Comparison of ENCODE assay signal across 26 cellular contexts in genomic region chr4:8838911-8839431, GRCh38. TPM values are rescaled to one million over a fixed set of nuclear protein-coding genes. Genes with fewer than 3 reads are reported as not detected.
DNase-seq lines count a peak whose midpoint lies in the region; ATAC-seq and TF ChIP-seq lines count a peak whose summit lies in the region.
"Had no signal": no experiment of that assay in that cellular context is flagged by ENCODE, and none has a peak within 500 bp of the region (broad histone marks: within the 10 kb centered on the region; RNA-seq: fewer than 3 reads in every experiment).

No MANE protein-coding gene starts in this region.

- peak; percentile 48 for DNase-seq in SK-N-SH
- DNase-seq in Peyer's patch: peak in 2 of 3 donors; percentile 30 to 31
- peak; percentile 27 for DNase-seq in left lobe of liver (ENCODE audit: low spot score)
- peak; percentile 47 for DNase-seq in sigmoid colon
- no peak for DNase-seq in smooth muscle cell (lab: John Stamatoyannopoulos, UW; ENCODE audit: unreplicated experiment)
- no peak for DNase-seq in GM20000 (ENCODE audit: low spot score)
- no peak for DNase-seq in NCI-H2227 (lab: John Stamatoyannopoulos, UW; ENCODE audit: unreplicated experiment)
- DNase-seq: CD4-positive, CD25-positive, alpha-beta regulatory T cell; central memory CD4-positive, alpha-beta T cell; natural killer cell; NCI-H1436 treated with DMSO at 0.1 percent for 48 hours; NCI-H2107; NCI-H446; spleen had no signal

- H3K4me1 ChIP-seq in SK-N-SH (ENCODE audit: control insufficient read depth in 1 of 2, insufficient read depth in 2 of 2, low read depth in 1 of 2, low read length in 1 of 2) (peaks cover 0 to 6% of the 10 kb centered on the region in 2 experiments; a peak in 1 of 4 replicates), Peyer's patch (no peaks in the 10 kb centered on the region), sigmoid colon (no peaks in the 10 kb centered on the region), smooth muscle cell (ENCODE audit: low read depth) (peaks cover 5% of the 10 kb centered on the region)
- H3K4me1 ChIP-seq: spleen had no signal

- no peaks in the 10 kb centered on the region for H3F3A ChIP-seq in SK-N-SH (replicated peaks; ENCODE audit: insufficient read depth)
- H3F3A ChIP-seq in smooth muscle cell (ENCODE audit: low read depth): no peaks in the 10 kb centered on the region

- no peaks in the 10 kb centered on the region for H3K27me3 ChIP-seq in SK-N-SH (ENCODE audit: insufficient read depth)
- no peaks in the 10 kb centered on the region for H3K27me3 ChIP-seq in Peyer's patch
- peaks cover 0 to 18% (median 7%) of the 10 kb centered on the region in 3 donors for H3K27me3 ChIP-seq in sigmoid colon
- no peaks in the 10 kb centered on the region for H3K27me3 ChIP-seq in smooth muscle cell (ENCODE audit: low read depth)

- no peaks in the 10 kb centered on the region for H3K9me2 ChIP-seq in SK-N-SH

- WGBS in SK-N-SH (ENCODE audit: low lambda C conversion rate): 48% methylated on average over 10 of the region's 25 CpGs
- 86 to 87% methylated on average over 25 of the region's 25 CpGs for WGBS in sigmoid colon, 2 donors
- 92% methylated on average over 25 of the region's 25 CpGs for WGBS in smooth muscle cell (ENCODE audit: low lambda C conversion rate)

- H3K4me2 ChIP-seq in SK-N-SH (no peak overlapping the region), smooth muscle cell (no peak overlapping the region)

- POLR2A ChIA-PET in SK-N-SH (lab: Yijun Ruan, JAX): no interaction called here

- no peak for TF ChIP-seq POLR2A in Peyer's patch (IDR thresholded peaks at IDR 0.05)
- TF ChIP-seq POLR2A in sigmoid colon (IDR thresholded peaks at IDR 0.05): no peak

- H3K27ac ChIP-seq in SK-N-SH (ENCODE audit: low read depth in 2 of 2, low read length in 1 of 2): no peak overlapping the region
- H3K27ac ChIP-seq in Peyer's patch: no peak overlapping the region
- no peak overlapping the region for H3K27ac ChIP-seq in sigmoid colon
- no peak overlapping the region for H3K27ac ChIP-seq in smooth muscle cell (ENCODE audit: low read depth)
- H3K27ac ChIP-seq: 22Rv1, HL-60, spleen, VCaP had no signal

- TF ChIP-seq EP300 in SK-N-SH (IDR thresholded peaks at IDR 0.05; ENCODE audit: borderline replicate concordance in 1 of 2, low read depth in 1 of 2, low read length in 1 of 2) (no peak), sigmoid colon (IDR thresholded peaks at IDR 0.05) (no peak)

- intact Hi-C loops in sigmoid colon (cut with DNase I): no loop called here

- CTCF ChIA-PET in SK-N-SH (lab: Yijun Ruan, JAX): no interaction called here

- no peak overlapping the region for H3K4me3 ChIP-seq in SK-N-SH (ENCODE audit: low read depth in 2 of 2, low read length in 1 of 2)
- H3K4me3 ChIP-seq in Peyer's patch: no peak overlapping the region
- H3K4me3 ChIP-seq in sigmoid colon: no peak overlapping the region
- H3K4me3 ChIP-seq in smooth muscle cell: no peak overlapping the region
- H3K4me3 ChIP-seq: spleen had no signal

- H3K9me3 ChIP-seq in SK-N-SH (no peaks in the 10 kb centered on the region), Peyer's patch (no peaks in the 10 kb centered on the region), sigmoid colon (peaks cover 0 to 6% (median 0%) of the 10 kb centered on the region in 4 donors), smooth muscle cell (replicated peaks; ENCODE audit: low read depth) (no peaks in the 10 kb centered on the region)

- ATAC-seq in SK-N-SH treated with all-trans-retinoic acid at 6 μM for 48 hours (no peak), left lobe of liver (no peak)
- ATAC-seq: activated T-helper 17 cell treated with anti-CD3 and anti-CD28 coated beads, Interleukin-2, amount 50 U/mL, for 72 hours; natural killer cell had no signal

- H3K9ac ChIP-seq in SK-N-SH (no peak overlapping the region), smooth muscle cell (ENCODE audit: low read depth) (no peak overlapping the region)

- H4K20me1 ChIP-seq in SK-N-SH (ENCODE audit: insufficient read depth) (no peaks in the 10 kb centered on the region), smooth muscle cell (ENCODE audit: low read depth) (no peaks in the 10 kb centered on the region)

- H2AFZ ChIP-seq in SK-N-SH (ENCODE audit: low read depth): no peak overlapping the region
- H2AFZ ChIP-seq in smooth muscle cell (ENCODE audit: low read depth): no peak overlapping the region

- TF ChIP-seq CTCF in SK-N-SH (IDR thresholded peaks at IDR 0.05): no peak
- TF ChIP-seq CTCF in Peyer's patch (IDR thresholded peaks at IDR 0.05): no peak
- TF ChIP-seq CTCF in sigmoid colon (IDR thresholded peaks at IDR 0.05): no peak
- no peak for TF ChIP-seq CTCF in smooth muscle cell (IDR thresholded peaks at IDR 0.05; ENCODE audit: borderline replicate concordance, insufficient read depth, poor library complexity, severe bottlenecking)
- no peak for TF ChIP-seq CTCF in GM20000 (IDR thresholded peaks at IDR 0.05; ENCODE audit: extremely low read depth, missing control alignments)

- no peak for TF ChIP-seq RAD21 in SK-N-SH (IDR thresholded peaks at IDR 0.05; ENCODE audit: low read length)

- H3K79me2 ChIP-seq in SK-N-SH (ENCODE audit: insufficient read depth) (no peaks in the 10 kb centered on the region), smooth muscle cell (ENCODE audit: low read depth) (no peaks in the 10 kb centered on the region)

- H3K36me3 ChIP-seq in SK-N-SH (replicated peaks in 1 of 2; ENCODE audit: control insufficient read depth in 1 of 2, insufficient read depth in 2 of 2, low read length in 1 of 2) (no peaks in the 10 kb centered on the region), Peyer's patch (no peaks in the 10 kb centered on the region), sigmoid colon (no peaks in the 10 kb centered on the region), smooth muscle cell (ENCODE audit: low read depth) (no peaks in the 10 kb centered on the region)
- H3K36me3 ChIP-seq: spleen had no signal

TF ChIP-seq in SK-N-SH, 30 proteins besides CTCF, POLR2A, EP300 and RAD21:
- no peak for TF ChIP-seq NRF1 (IDR thresholded peaks at IDR 0.05; ENCODE audit: low read depth, low read length)
- TF ChIP-seq RCOR1 (IDR thresholded peaks at IDR 0.05; ENCODE audit: low read length): no peak
- no peak for TF ChIP-seq TEAD4 (IDR thresholded peaks at IDR 0.05; ENCODE audit: borderline replicate concordance, insufficient read depth)

TF ChIP-seq in SK-N-SH treated with all-trans-retinoic acid at 6 μM for 48 hours, 23 proteins besides CTCF, POLR2A, EP300 and RAD21:
- no peak for TF ChIP-seq ZNF70 (CRISPR knock-in tag; IDR thresholded peaks at IDR 0.05)

RNA-seq across cellular contexts. Expression of gene HMX1, which starts 32.7 kb away (rescaled TPM):
- polyA plus RNA-seq in SK-N-SH (2012; rRNA removed) (0.11 and 0.20 TPM in 2 replicates), sigmoid colon (not detected), smooth muscle cell (not detected in 2 replicates)
- 0.12 and 0.24 TPM in 2 replicates for polyA plus RNA-seq in SK-N-SH (2012; cell fraction: cytosol; rRNA removed)
- polyA plus RNA-seq in SK-N-SH (2012; cell fraction: nucleus; rRNA removed): 0.07 and 0.11 TPM in 2 replicates
- total RNA-seq in Peyer's patch (not detected), left lobe of liver (not detected), sigmoid colon (1 to 10 TPM in 2 of 4 donors, not detected in 2; 1.1 to 1.7 TPM), smooth muscle cell (0.09 TPM in 1 of 2 replicates, not detected in the other)
- total RNA-seq: activated T-helper 17 cell treated with anti-CD3 and anti-CD28 coated beads, Interleukin-2, amount 50 U/mL, for 72 hours; CD4-positive, CD25-positive, alpha-beta regulatory T cell; dermis microvascular lymphatic vessel endothelial cell; endothelial cell of umbilical vein; liver; mononuclear cell; natural killer cell; OCI-LY7; omental fat pad; spleen; subcutaneous adipose tissue had no signal
- polyA plus RNA-seq: CD4-positive, CD25-positive, alpha-beta regulatory T cell; endothelial cell of umbilical vein; liver; spleen had no signal

Comparison
In these comparisons a context has a peak if more than half of its experiments do, and no peak if none do; other contexts are left out.
1. DNase-seq: peak in SK-N-SH (single experiment), Peyer's patch (2 of 3), left lobe of liver (single experiment) and sigmoid colon (single experiment); none in smooth muscle cell (single experiment), GM20000 (single experiment) and NCI-H2227 (single experiment).